Comparison of ENCODE assay signal across 13 cellular contexts in the genomic region with DNA sequence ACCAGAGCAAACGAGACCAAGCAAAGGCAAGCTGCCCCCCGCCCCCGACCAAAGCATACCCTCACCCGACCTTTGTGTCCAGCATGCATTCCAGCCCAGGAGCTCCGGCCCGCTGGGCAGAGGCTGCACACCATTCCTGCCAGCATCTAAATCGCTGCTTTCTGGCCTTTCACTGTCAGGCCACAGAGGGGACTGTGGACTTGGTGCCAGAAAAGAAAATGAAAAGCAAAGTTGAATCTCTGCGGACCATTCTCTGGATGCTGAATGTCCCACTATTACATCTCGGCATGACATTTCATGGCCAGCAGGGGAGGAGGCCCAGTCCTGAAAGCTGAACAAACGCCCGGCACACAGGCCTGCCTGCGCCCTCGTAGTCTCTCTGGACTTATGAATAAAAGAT. TPM values are rescaled to one million over a fixed set of nuclear protein-coding genes. Genes with fewer than 3 reads are reported as not detected.
DNase-seq lines count a peak whose midpoint lies in the region; ATAC-seq and TF ChIP-seq lines count a peak whose summit lies in the region.
"Had no signal": no experiment of that assay in that cellular context is flagged by ENCODE, and none has a peak within 500 bp of the region (broad histone marks: within the 10 kb centered on the region; RNA-seq: fewer than 3 reads in every experiment).

No MANE protein-coding gene starts in this region.

- in situ Hi-C loops in GM13976 (cut with MboI; ENCODE audit: low sequenced_read_pairs, unreplicated experiment) = no loop called here

- no peaks in the 10 kb centered on the region for H3K9me3 ChIP-seq in iPS-20b (ENCODE audit: insufficient read depth, low read depth, low read length)
- H3K9me3 ChIP-seq: Peyer's patch, transverse colon had no signal

- H3K36me3 Mint-ChIP-seq in GM23338 (ENCODE audit: low read depth) (peaks cover 28% of the 10 kb centered on the region), chondrocyte (ENCODE audit: low read depth) (no peaks in the 10 kb centered on the region), progenitor cell of endocrine pancreas (ENCODE audit: insufficient read depth) (peaks cover 7% of the 10 kb centered on the region)

- peak overlapping the region; percentile 72 for H3K4me2 ChIP-seq in GM23338

- H3K9me3 Mint-ChIP-seq in GM23338 (no peaks in the 10 kb centered on the region), chondrocyte (ENCODE audit: low read depth) (no peaks in the 10 kb centered on the region), progenitor cell of endocrine pancreas (ENCODE audit: low read depth) (no peaks in the 10 kb centered on the region)
- H3K9me3 Mint-ChIP-seq: activated naive CD8-positive, alpha-beta T cell treated with anti-CD3 and anti-CD28 coated beads, Interleukin-2, amount 50 U/mL, for 24 hours had no signal

- H3K27me3 Mint-ChIP-seq in GM23338 (ENCODE audit: insufficient read depth, low read depth, poor library complexity) = peaks cover 13% of the 10 kb centered on the region
- no peaks in the 10 kb centered on the region for H3K27me3 Mint-ChIP-seq in chondrocyte (ENCODE audit: low read depth)
- H3K27me3 Mint-ChIP-seq in progenitor cell of endocrine pancreas = no peaks in the 10 kb centered on the region

- TF ChIP-seq CTCF in GM23338 (conservative IDR thresholded peaks at IDR 0.05; ENCODE audit: low read depth in 2 of 2) = peak in 1 of 2 experiments; percentile 29; a peak in 2 of 4 replicates
- peak; percentile 52 for TF ChIP-seq CTCF in chondrocyte (IDR thresholded peaks at IDR 0.05)
- TF ChIP-seq CTCF in progenitor cell of endocrine pancreas (IDR thresholded peaks at IDR 0.05; ENCODE audit: unreplicated experiment) = peak; percentile 32
- no peak for TF ChIP-seq CTCF in GM13976 (IDR thresholded peaks at IDR 0.05; ENCODE audit: borderline replicate concordance, control extremely low read depth, extremely low read depth, insufficient read depth, missing control alignments)

- H3K27ac ChIP-seq in GM23338 (ENCODE audit: low read depth) = no peak overlapping the region; the same call in 1 of the 2 replicates
- no peak overlapping the region for H3K27ac ChIP-seq in iPS-20b (ENCODE audit: low read length)

- H3K9ac ChIP-seq in iPS-20b (ENCODE audit: low read depth, low read length) = peak overlapping the region; percentile 50; the same call in 1 of the 2 replicates

- peaks cover 41% of the 10 kb centered on the region for H4K20me1 ChIP-seq in GM23338 (replicated peaks; ENCODE audit: insufficient read depth)

- H3K27me3 ChIP-seq in GM23338 (ENCODE audit: insufficient read depth) = no peaks in the 10 kb centered on the region
- peaks cover 14% of the 10 kb centered on the region for H3K27me3 ChIP-seq in iPS-20b (ENCODE audit: insufficient read depth, low read length)
- H3K27me3 ChIP-seq: Peyer's patch, transverse colon had no signal

- DNase-seq in GM23338 (ENCODE audit: low spot score) (no peak), chondrocyte (ENCODE audit: low spot score) (no peak), progenitor cell of endocrine pancreas (ENCODE audit: low spot score, unreplicated experiment) (no peak), GM13976 (ENCODE audit: low spot score) (no peak), ureter (ENCODE audit: low spot score) (no peak)
- DNase-seq in stimulated activated naive CD4-positive, alpha-beta T cell (lab: John Stamatoyannopoulos, UW) = no peak
- DNase-seq in stimulated activated CD4-positive, alpha-beta T cell treated with anti-CD3 and anti-CD28 coated beads, Interleukin-4, amount 100 ng/mL, for 1 hour = no peak
- DNase-seq: activated naive CD8-positive, alpha-beta T cell treated with anti-CD3 and anti-CD28 coated beads, Interleukin-2, amount 50 U/mL, for 24 hours; EL; NCI-H345; Peyer's patch; transverse colon had no signal

- H3K4me3 ChIP-seq in GM23338 = peak overlapping the region; percentile 12
- H3K4me3 ChIP-seq in iPS-20b (ENCODE audit: low read length) = peak overlapping the region; percentile 33; the same call in 1 of the 2 replicates
- H3K4me3 ChIP-seq: Peyer's patch, transverse colon had no signal

- peak; percentile 70 for ATAC-seq in GM23338
- ATAC-seq: activated naive CD8-positive, alpha-beta T cell treated with anti-CD3 and anti-CD28 coated beads, Interleukin-2, amount 50 U/mL, for 24 hours had no signal

- H3K27ac Mint-ChIP-seq in GM23338 = peak overlapping the region; percentile 37
- H3K27ac Mint-ChIP-seq in chondrocyte (ENCODE audit: unreplicated experiment) = peak overlapping the region; percentile 47
- H3K27ac Mint-ChIP-seq in progenitor cell of endocrine pancreas = peak overlapping the region; percentile 86
- H3K27ac Mint-ChIP-seq: activated naive CD8-positive, alpha-beta T cell treated with anti-CD3 and anti-CD28 coated beads, Interleukin-2, amount 50 U/mL, for 24 hours had no signal

- H3K4me1 ChIP-seq in GM23338 (ENCODE audit: insufficient read depth) (peaks cover 70% of the 10 kb centered on the region), iPS-20b (ENCODE audit: insufficient read depth, low read length) (peaks cover 54% of the 10 kb centered on the region)
- H3K4me1 ChIP-seq: Peyer's patch had no signal

- H3K4me1 Mint-ChIP-seq in GM23338 (peaks cover 67% of the 10 kb centered on the region), chondrocyte (ENCODE audit: low read depth) (peaks cover 36% of the 10 kb centered on the region), progenitor cell of endocrine pancreas (ENCODE audit: low read depth) (peaks cover 32% of the 10 kb centered on the region)
- H3K4me1 Mint-ChIP-seq: activated naive CD8-positive, alpha-beta T cell treated with anti-CD3 and anti-CD28 coated beads, Interleukin-2, amount 50 U/mL, for 24 hours had no signal

- H2AFZ ChIP-seq in GM23338 = no peak overlapping the region

- H3K36me3 ChIP-seq in GM23338 (ENCODE audit: insufficient read depth) (no peaks in the 10 kb centered on the region), iPS-20b (ENCODE audit: insufficient read depth, low read depth, low read length) (peaks cover 13% of the 10 kb centered on the region; the same call in 1 of the 2 replicates)
- H3K36me3 ChIP-seq: Peyer's patch, transverse colon had no signal

- H3K4me3 Mint-ChIP-seq in GM23338 = peak overlapping the region; percentile 32
- H3K4me3 Mint-ChIP-seq in chondrocyte (ENCODE audit: unreplicated experiment) = peak overlapping the region; percentile 11
- no peak overlapping the region for H3K4me3 Mint-ChIP-seq in progenitor cell of endocrine pancreas (ENCODE audit: low read depth)
- H3K4me3 Mint-ChIP-seq: activated naive CD8-positive, alpha-beta T cell treated with anti-CD3 and anti-CD28 coated beads, Interleukin-2, amount 50 U/mL, for 24 hours had no signal

- no peaks in the 10 kb centered on the region for H3K9me2 ChIP-seq in GM23338 (ENCODE audit: insufficient read depth)

- peaks cover 98% of the 10 kb centered on the region for H3K79me2 ChIP-seq in GM23338 (replicated peaks; ENCODE audit: insufficient read depth)

- 0 out of 2 replicates have a peak, but pooled peaks cover 4% of the 10 kb centered on the region for H3F3A ChIP-seq in GM23338 (replicated peaks; ENCODE audit: low read depth)

TF ChIP-seq in GM23338, 12 proteins besides CTCF, POLR2A, EP300 and RAD21 (continues in another document):
- no peak for TF ChIP-seq JUNB (IDR thresholded peaks at IDR 0.05; ENCODE audit: unreplicated experiment)
- TF ChIP-seq NANOG (IDR thresholded peaks at IDR 0.05; ENCODE audit: borderline replicate concordance) = no peak
- TF ChIP-seq, protein P1, sequence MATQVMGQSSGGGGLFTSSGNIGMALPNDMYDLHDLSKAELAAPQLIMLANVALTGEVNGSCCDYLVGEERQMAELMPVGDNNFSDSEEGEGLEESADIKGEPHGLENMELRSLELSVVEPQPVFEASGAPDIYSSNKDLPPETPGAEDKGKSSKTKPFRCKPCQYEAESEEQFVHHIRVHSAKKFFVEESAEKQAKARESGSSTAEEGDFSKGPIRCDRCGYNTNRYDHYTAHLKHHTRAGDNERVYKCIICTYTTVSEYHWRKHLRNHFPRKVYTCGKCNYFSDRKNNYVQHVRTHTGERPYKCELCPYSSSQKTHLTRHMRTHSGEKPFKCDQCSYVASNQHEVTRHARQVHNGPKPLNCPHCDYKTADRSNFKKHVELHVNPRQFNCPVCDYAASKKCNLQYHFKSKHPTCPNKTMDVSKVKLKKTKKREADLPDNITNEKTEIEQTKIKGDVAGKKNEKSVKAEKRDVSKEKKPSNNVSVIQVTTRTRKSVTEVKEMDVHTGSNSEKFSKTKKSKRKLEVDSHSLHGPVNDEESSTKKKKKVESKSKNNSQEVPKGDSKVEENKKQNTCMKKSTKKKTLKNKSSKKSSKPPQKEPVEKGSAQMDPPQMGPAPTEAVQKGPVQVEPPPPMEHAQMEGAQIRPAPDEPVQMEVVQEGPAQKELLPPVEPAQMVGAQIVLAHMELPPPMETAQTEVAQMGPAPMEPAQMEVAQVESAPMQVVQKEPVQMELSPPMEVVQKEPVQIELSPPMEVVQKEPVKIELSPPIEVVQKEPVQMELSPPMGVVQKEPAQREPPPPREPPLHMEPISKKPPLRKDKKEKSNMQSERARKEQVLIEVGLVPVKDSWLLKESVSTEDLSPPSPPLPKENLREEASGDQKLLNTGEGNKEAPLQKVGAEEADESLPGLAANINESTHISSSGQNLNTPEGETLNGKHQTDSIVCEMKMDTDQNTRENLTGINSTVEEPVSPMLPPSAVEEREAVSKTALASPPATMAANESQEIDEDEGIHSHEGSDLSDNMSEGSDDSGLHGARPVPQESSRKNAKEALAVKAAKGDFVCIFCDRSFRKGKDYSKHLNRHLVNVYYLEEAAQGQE (IDR thresholded peaks at IDR 0.05; ENCODE audit: unreplicated experiment) = no peak
- TF ChIP-seq, protein P2, sequence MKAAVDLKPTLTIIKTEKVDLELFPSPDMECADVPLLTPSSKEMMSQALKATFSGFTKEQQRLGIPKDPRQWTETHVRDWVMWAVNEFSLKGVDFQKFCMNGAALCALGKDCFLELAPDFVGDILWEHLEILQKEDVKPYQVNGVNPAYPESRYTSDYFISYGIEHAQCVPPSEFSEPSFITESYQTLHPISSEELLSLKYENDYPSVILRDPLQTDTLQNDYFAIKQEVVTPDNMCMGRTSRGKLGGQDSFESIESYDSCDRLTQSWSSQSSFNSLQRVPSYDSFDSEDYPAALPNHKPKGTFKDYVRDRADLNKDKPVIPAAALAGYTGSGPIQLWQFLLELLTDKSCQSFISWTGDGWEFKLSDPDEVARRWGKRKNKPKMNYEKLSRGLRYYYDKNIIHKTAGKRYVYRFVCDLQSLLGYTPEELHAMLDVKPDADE (IDR thresholded peaks at IDR 0.05) = no peak
- no peak for TF ChIP-seq CREB1 (CRISPR knock-in tag; IDR thresholded peaks at IDR 0.05; ENCODE audit: low read depth)
- no peak for TF ChIP-seq POLR2AphosphoS5 (IDR thresholded peaks at IDR 0.05; ENCODE audit: low read depth)

RNA-seq across cellular contexts. Expression of a gene that starts 13.0 kb away (rescaled TPM):
- 79.6 and 104 TPM in 2 replicates for total RNA-seq in GM23338 (2014; rRNA removed; shearing (Covaris generic))
- 10.7 and 11.9 TPM in 2 replicates for polyA plus RNA-seq in GM23338 (2016; fragmentation: Nextera tagmentation; extraction: Ambion mirVana)
- total RNA-seq in chondrocyte = 5.1 to 6.3 TPM (median 6.1 TPM) in 3 replicates
- 30.4 and 37.9 TPM in 2 replicates for total RNA-seq in progenitor cell of endocrine pancreas
- total RNA-seq in ureter = 5.4 TPM

RNA-seq across cellular contexts. Expression of a gene that starts 47.6 kb away (rescaled TPM):
- total RNA-seq in GM23338 (2014; rRNA removed; shearing (Covaris generic)) = 11.9 and 21.1 TPM in 2 replicates
- 55.6 and 56.7 TPM in 2 replicates for polyA plus RNA-seq in GM23338 (2016; fragmentation: Nextera tagmentation; extraction: Ambion mirVana)
- 0.77 to 1.7 TPM (median 1.2 TPM) in 3 replicates for total RNA-seq in chondrocyte
- 0.80 and 0.96 TPM in 2 replicates for total RNA-seq in progenitor cell of endocrine pancreas
- 0.57 TPM for total RNA-seq in ureter
- total RNA-seq: Peyer's patch had no signal
